In genomic region chr7:76465950-76466349, GRCh38 we compare ENCODE assay signal across 2 cellular contexts. TPM values are rescaled to one million over a fixed set of nuclear protein-coding genes. Genes with fewer than 3 reads are reported as not detected.
"Had no signal": no experiment of that assay in that cellular context is flagged by ENCODE, and none has a peak within 500 bp of the region (broad histone marks: within the 10 kb centered on the region; RNA-seq: fewer than 3 reads in every experiment).

No MANE protein-coding gene starts in this region.

RNA-seq across cellular contexts. Expression of gene UPK3B, which starts 44.4 kb away (rescaled TPM):
- total RNA-seq: activated naive CD8-positive, alpha-beta T cell treated with anti-CD3 and anti-CD28 coated beads for 36 hours had no signal

RNA-seq across cellular contexts. Expression of gene SSC4D, which starts 56.5 kb away (rescaled TPM):
- total RNA-seq: ascending aorta had no signal
